20 cellular contexts compared by ENCODE assay signal in the genomic region with DNA sequence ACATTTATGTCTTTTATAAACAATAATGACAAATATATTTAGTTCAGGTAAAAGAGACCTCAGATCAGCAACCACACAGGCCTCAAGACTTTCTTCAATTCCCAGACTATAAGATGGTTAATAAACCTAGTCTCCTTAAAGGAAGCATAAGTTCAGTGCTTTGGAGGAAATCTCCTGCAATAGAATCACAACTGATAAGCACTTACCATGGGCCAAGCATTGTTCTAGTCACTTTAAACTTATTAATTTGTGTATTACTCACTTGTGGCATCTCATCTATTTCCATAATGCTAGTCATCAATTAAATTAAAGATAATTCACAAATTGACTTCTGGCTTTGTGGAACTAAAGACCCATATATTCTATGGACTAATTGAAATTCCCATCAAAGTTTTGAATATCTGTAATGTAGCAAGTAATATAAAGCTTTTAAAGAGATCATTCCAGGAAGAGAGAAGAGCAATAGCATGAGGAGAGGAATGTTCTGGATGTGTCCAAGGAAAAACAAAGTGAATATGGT. TPM values are rescaled to one million over a fixed set of nuclear protein-coding genes. Genes with fewer than 3 reads are reported as not detected.
A peak's percentile ranks its signal among the peaks of the same experiment; 100 is the strongest.
DNase-seq lines count a peak whose midpoint lies in the region; ATAC-seq and TF ChIP-seq lines count a peak whose summit lies in the region.
"Had no signal": no experiment of that assay in that cellular context is flagged by ENCODE, and none has a peak within 500 bp of the region (broad histone marks: within the 10 kb centered on the region; RNA-seq: fewer than 3 reads in every experiment).

No MANE protein-coding gene starts in this region.

- H3K4me3 Mint-ChIP-seq in WTC11 = no peak overlapping the region

- H3K9me2 ChIP-seq in GM23248 (ENCODE audit: insufficient read depth) = no peaks in the 10 kb centered on the region

- H3K9me3 ChIP-seq in GM23248 (ENCODE audit: low read depth) (no peaks in the 10 kb centered on the region), ascending aorta (no peaks in the 10 kb centered on the region), smooth muscle cell (replicated peaks; ENCODE audit: low read depth) (no peaks in the 10 kb centered on the region)

- DNase-seq in GM23248 (no peak), ascending aorta (ENCODE audit: low spot score in 2 of 2) (no peak), fibroblast of the aortic adventitia (ENCODE audit: low read depth) (peak; percentile 67), smooth muscle cell (lab: John Stamatoyannopoulos, UW; ENCODE audit: unreplicated experiment) (no peak), cerebellar nuclear complex (lab: John Stamatoyannopoulos, UW) (no peak), nucleus accumbens (lab: John Stamatoyannopoulos, UW) (no peak), WTC11 (ENCODE audit: low spot score) (no peak)
- DNase-seq: COR-L47, GDM1, GOT3, KBM-7, NCI-H1105 treated with DMSO at 0.1 percent for 48 hours, NCI-H1694, NCI-H2081 treated with DMSO at 0.1 percent for 48 hours, NCI-H774 had no signal

- H3K4me3 ChIP-seq in GM23248 (no peak overlapping the region), ascending aorta (no peak overlapping the region), fibroblast of the aortic adventitia (ENCODE audit: low read depth, low read length) (no peak overlapping the region), smooth muscle cell (no peak overlapping the region)

- CTCF ChIA-PET in WTC11 (lab: Charles Lee) = no interaction called here

- no peak for TF ChIP-seq CTCF in ascending aorta (IDR thresholded peaks at IDR 0.05)
- TF ChIP-seq CTCF in fibroblast of the aortic adventitia (IDR thresholded peaks at IDR 0.05; ENCODE audit: insufficient read depth, low read length) = no peak
- no peak for TF ChIP-seq CTCF in smooth muscle cell (IDR thresholded peaks at IDR 0.05; ENCODE audit: borderline replicate concordance, insufficient read depth, poor library complexity, severe bottlenecking)
- no peak for TF ChIP-seq CTCF in WTC11 (IDR thresholded peaks at IDR 0.05)

- H3K27me3 Mint-ChIP-seq in WTC11 (ENCODE audit: low read depth) = no peaks in the 10 kb centered on the region

- peaks cover 85% of the 10 kb centered on the region for H3F3A ChIP-seq in GM23248 (ENCODE audit: insufficient read depth)
- H3F3A ChIP-seq in smooth muscle cell (ENCODE audit: low read depth) = peaks cover 70% of the 10 kb centered on the region

- H3K79me2 ChIP-seq in GM23248 (ENCODE audit: insufficient read depth) = no peaks in the 10 kb centered on the region
- no peaks in the 10 kb centered on the region for H3K79me2 ChIP-seq in smooth muscle cell (ENCODE audit: low read depth)

- H3K4me1 Mint-ChIP-seq in WTC11 = peaks cover 14% of the 10 kb centered on the region

- H4K20me1 ChIP-seq in GM23248 (ENCODE audit: insufficient read depth) (no peaks in the 10 kb centered on the region), smooth muscle cell (ENCODE audit: low read depth) (peaks cover 2% of the 10 kb centered on the region)

- no peaks in the 10 kb centered on the region for H3K9me3 Mint-ChIP-seq in WTC11

- H3K4me2 ChIP-seq in GM23248 (ENCODE audit: unreplicated experiment) (no peak overlapping the region), smooth muscle cell (peak overlapping the region; percentile 11)

- no peaks in the 10 kb centered on the region for H3K27me3 ChIP-seq in GM23248 (replicated peaks; ENCODE audit: insufficient read depth)
- no peaks in the 10 kb centered on the region for H3K27me3 ChIP-seq in ascending aorta
- H3K27me3 ChIP-seq in smooth muscle cell (ENCODE audit: low read depth) = no peaks in the 10 kb centered on the region

- H3K27ac Mint-ChIP-seq in WTC11 = no peak overlapping the region

- H3K4me1 ChIP-seq in GM23248 (ENCODE audit: insufficient read depth) (peaks cover 52% of the 10 kb centered on the region), ascending aorta (peaks cover 3 to 24% of the 10 kb centered on the region in 2 donors), smooth muscle cell (ENCODE audit: low read depth) (peaks cover 40% of the 10 kb centered on the region)

- H2AFZ ChIP-seq in GM23248 (no peak overlapping the region), smooth muscle cell (ENCODE audit: low read depth) (no peak overlapping the region)

- ATAC-seq in WTC11 (no peak), GM18861 (IDR thresholded peaks at IDR 0.05; ENCODE audit: unreplicated experiment) (no peak)
- ATAC-seq: HCT116, Right ventricle myocardium inferior had no signal

- POLR2A ChIA-PET in WTC11 (lab: Charles Lee) = no interaction called here

- no peaks in the 10 kb centered on the region for H3K36me3 Mint-ChIP-seq in WTC11

- no peak overlapping the region for H3K9ac ChIP-seq in GM23248
- H3K9ac ChIP-seq in smooth muscle cell (ENCODE audit: low read depth) = no peak overlapping the region

- in situ Hi-C loops in GM23248 (cut with MboI) = no loop called here

- intact Hi-C loops in ascending aorta (cut with DNase I) = loop anchor here (10.0 kb wide), 1 partner anchor 398 kb away; no protein-coding TSS in a partner anchor

- H3K27ac ChIP-seq in GM23248 = 0 out of 2 replicates have a peak overlapping the region, but pooled peaks have one; percentile 4
- peak overlapping the region; percentile 77 to 78 for H3K27ac ChIP-seq in ascending aorta
- peak overlapping the region; percentile 99 for H3K27ac ChIP-seq in smooth muscle cell (ENCODE audit: low read depth)
- H3K27ac ChIP-seq: 22Rv1 had no signal

- H3K36me3 ChIP-seq in GM23248 (ENCODE audit: low read depth) (peaks cover 18% of the 10 kb centered on the region), ascending aorta (peaks cover 6 to 13% of the 10 kb centered on the region in 2 donors), smooth muscle cell (ENCODE audit: low read depth) (peaks cover 10% of the 10 kb centered on the region)

TF ChIP-seq in WTC11, 78 proteins besides CTCF, POLR2A, EP300 and RAD21 (continues in another document):
- TF ChIP-seq ZNF121 (CRISPR knock-in tag; IDR thresholded peaks at IDR 0.05) = no peak
- no peak for TF ChIP-seq IRF2 (CRISPR knock-in tag; IDR thresholded peaks at IDR 0.05; ENCODE audit: borderline replicate concordance, low read depth)
- TF ChIP-seq SMAD4 (CRISPR knock-in tag; IDR thresholded peaks at IDR 0.05) = no peak
- no peak for TF ChIP-seq RELA (CRISPR knock-in tag; IDR thresholded peaks at IDR 0.05; ENCODE audit: borderline replicate concordance)
- TF ChIP-seq KAT7 (CRISPR knock-in tag; IDR thresholded peaks at IDR 0.05; ENCODE audit: borderline replicate concordance) = no peak
- no peak for TF ChIP-seq NR3C1 (CRISPR knock-in tag; conservative IDR thresholded peaks at IDR 0.05; ENCODE audit: low read depth)
- TF ChIP-seq HMGA2 (CRISPR knock-in tag; IDR thresholded peaks at IDR 0.05) = no peak
- TF ChIP-seq, protein P1, sequence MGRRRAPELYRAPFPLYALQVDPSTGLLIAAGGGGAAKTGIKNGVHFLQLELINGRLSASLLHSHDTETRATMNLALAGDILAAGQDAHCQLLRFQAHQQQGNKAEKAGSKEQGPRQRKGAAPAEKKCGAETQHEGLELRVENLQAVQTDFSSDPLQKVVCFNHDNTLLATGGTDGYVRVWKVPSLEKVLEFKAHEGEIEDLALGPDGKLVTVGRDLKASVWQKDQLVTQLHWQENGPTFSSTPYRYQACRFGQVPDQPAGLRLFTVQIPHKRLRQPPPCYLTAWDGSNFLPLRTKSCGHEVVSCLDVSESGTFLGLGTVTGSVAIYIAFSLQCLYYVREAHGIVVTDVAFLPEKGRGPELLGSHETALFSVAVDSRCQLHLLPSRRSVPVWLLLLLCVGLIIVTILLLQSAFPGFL (CRISPR knock-in tag; IDR thresholded peaks at IDR 0.05; ENCODE audit: borderline replicate concordance) = no peak
- TF ChIP-seq, protein P2, sequence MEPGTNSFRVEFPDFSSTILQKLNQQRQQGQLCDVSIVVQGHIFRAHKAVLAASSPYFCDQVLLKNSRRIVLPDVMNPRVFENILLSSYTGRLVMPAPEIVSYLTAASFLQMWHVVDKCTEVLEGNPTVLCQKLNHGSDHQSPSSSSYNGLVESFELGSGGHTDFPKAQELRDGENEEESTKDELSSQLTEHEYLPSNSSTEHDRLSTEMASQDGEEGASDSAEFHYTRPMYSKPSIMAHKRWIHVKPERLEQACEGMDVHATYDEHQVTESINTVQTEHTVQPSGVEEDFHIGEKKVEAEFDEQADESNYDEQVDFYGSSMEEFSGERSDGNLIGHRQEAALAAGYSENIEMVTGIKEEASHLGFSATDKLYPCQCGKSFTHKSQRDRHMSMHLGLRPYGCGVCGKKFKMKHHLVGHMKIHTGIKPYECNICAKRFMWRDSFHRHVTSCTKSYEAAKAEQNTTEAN (CRISPR knock-in tag; IDR thresholded peaks at IDR 0.05) = no peak
- no peak for TF ChIP-seq NFYB (CRISPR knock-in tag; conservative IDR thresholded peaks at IDR 0.05; ENCODE audit: low read depth)
- no peak for TF ChIP-seq ELF4 (CRISPR knock-in tag; IDR thresholded peaks at IDR 0.05; ENCODE audit: low read depth)
- TF ChIP-seq CBFB (CRISPR knock-in tag; IDR thresholded peaks at IDR 0.05; ENCODE audit: low read depth) = no peak
- no peak for TF ChIP-seq ETV6 (CRISPR knock-in tag; IDR thresholded peaks at IDR 0.05)
- TF ChIP-seq NFE2L1 (CRISPR knock-in tag; IDR thresholded peaks at IDR 0.05) = no peak
- TF ChIP-seq CREM (CRISPR knock-in tag; IDR thresholded peaks at IDR 0.05) = no peak
- no peak for TF ChIP-seq ZNF671 (CRISPR knock-in tag; IDR thresholded peaks at IDR 0.05)
- TF ChIP-seq, protein P3, sequence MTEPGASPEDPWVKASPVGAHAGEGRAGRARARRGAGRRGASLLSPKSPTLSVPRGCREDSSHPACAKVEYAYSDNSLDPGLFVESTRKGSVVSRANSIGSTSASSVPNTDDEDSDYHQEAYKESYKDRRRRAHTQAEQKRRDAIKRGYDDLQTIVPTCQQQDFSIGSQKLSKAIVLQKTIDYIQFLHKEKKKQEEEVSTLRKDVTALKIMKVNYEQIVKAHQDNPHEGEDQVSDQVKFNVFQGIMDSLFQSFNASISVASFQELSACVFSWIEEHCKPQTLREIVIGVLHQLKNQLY (CRISPR knock-in tag; IDR thresholded peaks at IDR 0.05) = no peak

RNA-seq across cellular contexts. Expression of a gene that starts 42.2 kb away (rescaled TPM):
- 2,141 and 2,153 TPM in 2 replicates for total RNA-seq in GM23248 (2014; rRNA removed; shearing (Covaris generic))
- polyA plus RNA-seq in GM23248 (2016; fragmentation: Nextera tagmentation; extraction: Ambion mirVana) = 977 and 987 TPM in 2 replicates
- total RNA-seq in ascending aorta = 411 TPM
- total RNA-seq in fibroblast of the aortic adventitia (ENCODE audit: low replicate concordance) = 1,653 and 14,045 TPM in 2 replicates
- total RNA-seq in smooth muscle cell = 10,359 and 12,824 TPM in 2 replicates
- polyA plus RNA-seq in smooth muscle cell = 9,077 and 11,807 TPM in 2 replicates
- total RNA-seq in WTC11 (2021) = 0.61 to 2.1 TPM (median 0.76 TPM) in 3 replicates
- total RNA-seq: OCI-LY7 had no signal

Comparison
In these comparisons a context has a peak if more than half of its experiments do, and no peak if none do; other contexts are left out.
1. H3K27ac ChIP-seq: peak in every context shown above with its lines; median percentile 99 in smooth muscle cell; 78 in ascending aorta; 4 in GM23248.
2. RNA of a gene that starts 42.2 kb away (total RNA-seq): 10,359 to 12,824 TPM in smooth muscle cell, 2,141 to 2,153 TPM in GM23248, 1,653 to 14,045 TPM in fibroblast of the aortic adventitia and 411 TPM in ascending aorta (single experiment); 0.61 to 2.1 TPM in WTC11; every median in the first group is over 100 times any median in the second.